9 cellular contexts compared by ENCODE assay signal in genomic region chr19:6811906-6812305, GRCh38. TPM values are rescaled to one million over a fixed set of nuclear protein-coding genes. Genes with fewer than 3 reads are reported as not detected.
DNase-seq lines count a peak whose midpoint lies in the region; ATAC-seq and TF ChIP-seq lines count a peak whose summit lies in the region.
"Had no signal": no experiment of that assay in that cellular context is flagged by ENCODE, and none has a peak within 500 bp of the region (broad histone marks: within the 10 kb centered on the region; RNA-seq: fewer than 3 reads in every experiment).

No MANE protein-coding gene starts in this region.

- no peak overlapping the region for H2AK5ac ChIP-seq in mesendoderm (ENCODE audit: low read length)

- no peaks in the 10 kb centered on the region for H3K36me3 Mint-ChIP-seq in type B pancreatic cell

- no peak overlapping the region for H3K56ac ChIP-seq in mesendoderm (ENCODE audit: low read length)

- H3K27ac ChIP-seq in mesendoderm (ENCODE audit: low read depth, low read length): no peak overlapping the region
- H3K27ac ChIP-seq: adrenal gland had no signal

- H3K79me1 ChIP-seq in mesendoderm (ENCODE audit: low read length): no peaks in the 10 kb centered on the region

- no peak overlapping the region for H3K4me2 ChIP-seq in mesendoderm (ENCODE audit: low read length)

- no peak overlapping the region for H3K4me3 ChIP-seq in mesendoderm (ENCODE audit: low read length)
- H3K4me3 ChIP-seq: adrenal gland had no signal

- H2BK15ac ChIP-seq in mesendoderm (replicated peaks; ENCODE audit: low read depth): no peak overlapping the region

- H3K4me3 Mint-ChIP-seq in type B pancreatic cell: no peak overlapping the region

- H3K9ac ChIP-seq in mesendoderm (ENCODE audit: low read length): no peak overlapping the region

- H2BK5ac ChIP-seq in mesendoderm (ENCODE audit: low read length): no peak overlapping the region

- H4K8ac ChIP-seq in mesendoderm (ENCODE audit: low read depth, low read length): no peak overlapping the region

- no peaks in the 10 kb centered on the region for H3K4me1 Mint-ChIP-seq in type B pancreatic cell (ENCODE audit: unreplicated experiment)

- H3K27me3 ChIP-seq in mesendoderm (ENCODE audit: insufficient read depth, low read length, poor library complexity): no peaks in the 10 kb centered on the region
- H3K27me3 ChIP-seq: adrenal gland had no signal

- no peak overlapping the region for H2BK120ac ChIP-seq in mesendoderm (ENCODE audit: low read depth, low read length)

- no peak for TF ChIP-seq CTCF in type B pancreatic cell (conservative IDR thresholded peaks at IDR 0.05)

- no peak overlapping the region for H4K5ac ChIP-seq in mesendoderm (ENCODE audit: low read length)

- no peaks in the 10 kb centered on the region for H3K79me2 ChIP-seq in mesendoderm (ENCODE audit: control insufficient read depth, insufficient read depth, low read length)

- ATAC-seq in HG03432 (IDR thresholded peaks at IDR 0.05; ENCODE audit: unreplicated experiment) (no peak), GM21526 (IDR thresholded peaks at IDR 0.05; ENCODE audit: low FRiP score, unreplicated experiment) (no peak)

- DNase-seq in DMS114 treated with DMSO at 0.1 percent for 48 hours (lab: John Stamatoyannopoulos, UW; ENCODE audit: unreplicated experiment) (peak; percentile 38), M059J (ENCODE audit: low read depth) (peak; percentile 75), amniotic stem cell (lab: John Stamatoyannopoulos, UW) (peak; percentile 9), mesendoderm (peak; percentile 66), type B pancreatic cell (ENCODE audit: extremely low spot score, unreplicated experiment) (no peak), KG1 (lab: John Stamatoyannopoulos, UW) (no peak)

- no peak overlapping the region for H3K4ac ChIP-seq in mesendoderm (ENCODE audit: low read depth, low read length)

- WGBS in mesendoderm (ENCODE audit: extremely low coverage, insufficient coverage, low lambda C conversion rate): no CpG with 5 or more reads among the region's 2 CpGs

- H3K9me3 Mint-ChIP-seq in type B pancreatic cell: peaks cover 5% of the 10 kb centered on the region

- peaks cover 4% of the 10 kb centered on the region for H3K27me3 Mint-ChIP-seq in type B pancreatic cell

- no peak overlapping the region for H3K18ac ChIP-seq in mesendoderm (ENCODE audit: low read length)

- no peaks in the 10 kb centered on the region for H3K36me3 ChIP-seq in mesendoderm (ENCODE audit: control insufficient read depth, insufficient read depth, low read length)
- H3K36me3 ChIP-seq: adrenal gland had no signal

- no peak overlapping the region for H3K27ac Mint-ChIP-seq in type B pancreatic cell

- H3K23ac ChIP-seq in mesendoderm (ENCODE audit: low read length): no peak overlapping the region

- H3K4me1 ChIP-seq in mesendoderm (ENCODE audit: control insufficient read depth, low read depth, low read length): no peaks in the 10 kb centered on the region
- H3K4me1 ChIP-seq: adrenal gland had no signal

RNA-seq across cellular contexts. Expression of gene VAV1, which starts 39.4 kb away (rescaled TPM):
- total RNA-seq in M059J (2014; rRNA removed; shearing (Covaris generic)): not detected in 2 replicates
- 1.0 TPM for polyA plus RNA-seq in mesendoderm (2013, experiment 1 of 2)
- 0.92 TPM for polyA plus RNA-seq in mesendoderm (2013, experiment 2 of 2)
- not detected in 2 replicates for total RNA-seq in type B pancreatic cell (ENCODE audit: low replicate concordance)

RNA-seq across cellular contexts. Expression of gene SH2D3A, which starts 44.7 kb away (rescaled TPM):
- not detected in 2 replicates for total RNA-seq in M059J (2014; rRNA removed; shearing (Covaris generic))
- 39.0 TPM for polyA plus RNA-seq in mesendoderm (2013, experiment 1 of 2)
- polyA plus RNA-seq in mesendoderm (2013, experiment 2 of 2): 41.0 TPM
- 17.4 and 47.5 TPM in 2 replicates for total RNA-seq in type B pancreatic cell (ENCODE audit: low replicate concordance)

Comparison
In these comparisons a context has a peak if more than half of its experiments do, and no peak if none do; other contexts are left out.
1. DNase-seq: peak in DMS114 treated with DMSO at 0.1 percent for 48 hours (single experiment), M059J (single experiment), amniotic stem cell (single experiment) and mesendoderm (single experiment); none in type B pancreatic cell (single experiment) and KG1 (single experiment).
2. RNA of gene SH2D3A, which starts 44.7 kb away (total RNA-seq): 17.4 to 47.5 TPM in type B pancreatic cell; not detected in M059J; every median in the first group is over 10 times any median in the second.